In genomic region chr14:73058224-73058922, GRCh38 we compare ENCODE assay signal across 1 cellular context.
TF ChIP-seq lines count a peak whose summit lies in the region.

RBM25 (plus strand) TSS chr14:73058534; CDS start chr14:73071642, 13,108 bp downstream.

TF ChIP-seq in SK-N-SH, 30 proteins besides CTCF, POLR2A, EP300 and RAD21 (continued from another document):
- no peak for TF ChIP-seq ZBTB33 (IDR thresholded peaks at IDR 0.05; ENCODE audit: borderline replicate concordance, low read depth)
- no peak for TF ChIP-seq USF2 (IDR thresholded peaks at IDR 0.05; ENCODE audit: borderline replicate concordance, low read depth, low read length)
- peak; percentile 75; the same call in 1 of the 2 replicates for TF ChIP-seq SIN3A (IDR thresholded peaks at IDR 0.05; ENCODE audit: borderline replicate concordance, low read depth, low read length)
